Comparison of ENCODE assay signal across 18 cellular contexts in genomic region chr18:8732442-8733360, GRCh38. TPM values are rescaled to one million over a fixed set of nuclear protein-coding genes. Genes with fewer than 3 reads are reported as not detected.
DNase-seq lines count a peak whose midpoint lies in the region; ATAC-seq, FAIRE-seq and TF ChIP-seq lines count a peak whose summit lies in the region.
"Had no signal": no experiment of that assay in that cellular context is flagged by ENCODE, and none has a peak within 500 bp of the region (broad histone marks: within the 10 kb centered on the region; RNA-seq: fewer than 3 reads in every experiment).

No MANE protein-coding gene starts in this region.

- H3K4me1 ChIP-seq in K562 (replicated peaks in 1 of 2; ENCODE audit: control insufficient read depth in 2 of 2, insufficient read depth in 2 of 2, low read length in 2 of 2), result peaks cover 16 to 17% of the 10 kb centered on the region in 2 experiments; a peak in 4 of 5 replicates
- H3K4me1 ChIP-seq in iPS-20b (ENCODE audit: insufficient read depth, low read length), result peaks cover 12% of the 10 kb centered on the region
- no peaks in the 10 kb centered on the region for H3K4me1 ChIP-seq in naive thymus-derived CD4-positive, alpha-beta T cell (ENCODE audit: control insufficient read depth in 2 of 2, insufficient read depth in 2 of 2, low read length in 2 of 2)
- H3K4me1 ChIP-seq in right cardiac atrium (ENCODE audit: control insufficient read depth, insufficient read depth, low read length), result peaks cover 4% of the 10 kb centered on the region

- ATAC-seq in K562, result no peak
- ATAC-seq in naive thymus-derived CD4-positive, alpha-beta T cell, result no peak
- no peak for ATAC-seq in right cardiac atrium
- no peak for ATAC-seq in omental fat pad (ENCODE audit: low FRiP score)

- WGBS in K562 (ENCODE audit: insufficient coverage, low coverage, missing lambda C conversion rate), result 65% methylated on average over 22 of the region's 22 CpGs
- WGBS in right cardiac atrium, result 93% methylated on average over 22 of the region's 22 CpGs

- no peak for DNase-seq in activated naive CD4-positive, alpha-beta T cell treated with anti-CD3 and anti-CD28 coated beads, Interleukin-2, amount 10 ng/mL, durations not matched to agents 7 days and 5 days
- DNase-seq in activated naive CD4-positive, alpha-beta T cell (lab: John Stamatoyannopoulos, UW), result no peak
- DNase-seq in K562 (ENCODE audit: extremely low read depth in 1 of 4, low spot score in 3 of 4) (no peak), urothelium cell line (ENCODE audit: low spot score) (peak; percentile 21), right cardiac atrium (no peak), omental fat pad (ENCODE audit: low spot score) (no peak)
- DNase-seq in naive thymus-derived CD4-positive, alpha-beta T cell, result no peak
- DNase-seq: DMS153, Karpas-422, NCI-H187 treated with DMSO at 0.1 percent for 48 hours, NCI-H446 treated with DMSO at 0.1 percent for 48 hours, NCI-H774, Right ventricle myocardium superior had no signal

- H3K36me3 ChIP-seq in K562 (ENCODE audit: control insufficient read depth, insufficient read depth, low read length) (no peaks in the 10 kb centered on the region), iPS-20b (ENCODE audit: insufficient read depth, low read depth, low read length) (0 out of 2 replicates have a peak, but pooled peaks cover 18% of the 10 kb centered on the region)
- no peaks in the 10 kb centered on the region for H3K36me3 ChIP-seq in naive thymus-derived CD4-positive, alpha-beta T cell (ENCODE audit: control insufficient read depth in 2 of 3, insufficient read depth in 3 of 3, low read length in 3 of 3)

- BruUV-seq in K562 (replicated peaks; lab: Mats Ljungman, UMichigan), result no TSS peak

- POLR2A ChIA-PET in K562 (lab: Yijun Ruan, JAX), result no interaction called here
- POLR2A ChIA-PET in naive thymus-derived CD4-positive, alpha-beta T cell (lab: Charles Lee), result interaction anchor here (0.7 kb wide), 1 partner anchor 12 kb away, joined by 4 read pairs; no protein-coding TSS in a partner anchor

- H3K9me3 ChIP-seq in K562 (replicated peaks; ENCODE audit: control insufficient read depth, insufficient read depth, low read depth, low read length), result no peaks in the 10 kb centered on the region
- no peaks in the 10 kb centered on the region for H3K9me3 ChIP-seq in iPS-20b (ENCODE audit: insufficient read depth, low read depth, low read length)
- no peaks in the 10 kb centered on the region for H3K9me3 ChIP-seq in naive thymus-derived CD4-positive, alpha-beta T cell (ENCODE audit: control insufficient read depth in 2 of 3, low read length in 3 of 3)
- no peaks in the 10 kb centered on the region for H3K9me3 ChIP-seq in right cardiac atrium (ENCODE audit: control insufficient read depth, low read length)

- FAIRE-seq in K562 (lab: Jason Lieb, UNC) (no peak), urothelium cell line (lab: Jason Lieb, UNC) (peak; percentile 96)
- FAIRE-seq: GM18507, HTR-8/SVneo had no signal

- H3K27me3 Mint-ChIP-seq in activated naive CD4-positive, alpha-beta T cell treated with anti-CD3 and anti-CD28 coated beads, Interleukin-2, amount 10 ng/mL, durations not matched to agents 7 days and 5 days, result peaks cover 42% of the 10 kb centered on the region
- H3K27me3 Mint-ChIP-seq in naive thymus-derived CD4-positive, alpha-beta T cell, result peaks cover 0 to 36% (median 5%) of the 10 kb centered on the region in 5 donors

- no peaks in the 10 kb centered on the region for H4K20me1 ChIP-seq in K562 (replicated peaks; ENCODE audit: control insufficient read depth, insufficient read depth, low read length)

- H3K4me3 ChIP-seq in K562, result no peak overlapping the region
- H3K4me3 ChIP-seq in iPS-20b (ENCODE audit: low read length), result no peak overlapping the region
- no peak overlapping the region for H3K4me3 ChIP-seq in naive thymus-derived CD4-positive, alpha-beta T cell (ENCODE audit: low read length)
- H3K4me3 ChIP-seq in right cardiac atrium (ENCODE audit: low read length), result no peak overlapping the region
- H3K4me3 ChIP-seq: BLaER1 treated with 17β-estradiol and CSF1 and Interleukin-3, amounts not matched to agents 10 nM and 100 nM had no signal

- no peak overlapping the region for H3K4me3 Mint-ChIP-seq in activated naive CD4-positive, alpha-beta T cell treated with anti-CD3 and anti-CD28 coated beads, Interleukin-2, amount 10 ng/mL, durations not matched to agents 7 days and 5 days
- H3K4me3 Mint-ChIP-seq in naive thymus-derived CD4-positive, alpha-beta T cell, result no peak overlapping the region

- no peaks in the 10 kb centered on the region for H3K9me1 ChIP-seq in K562 (ENCODE audit: control insufficient read depth, insufficient read depth, low read length)

- H3K27ac ChIP-seq in K562 (ENCODE audit: extremely low read depth, low read depth, low read length) (no peak overlapping the region; the same call in 2 of the 3 replicates), iPS-20b (ENCODE audit: low read length) (peak overlapping the region; percentile 25), right cardiac atrium (ENCODE audit: low read length) (no peak overlapping the region)
- no peak overlapping the region for H3K27ac ChIP-seq in naive thymus-derived CD4-positive, alpha-beta T cell (ENCODE audit: low read depth, low read length)
- H3K27ac ChIP-seq: 22Rv1 had no signal

- intact Hi-C loops in K562 (cut with micrococcal nuclease), result no loop called here
- intact Hi-C loops in naive thymus-derived CD4-positive, alpha-beta T cell (cut with micrococcal nuclease), result no loop called here
- intact Hi-C loops in right cardiac atrium (cut with DNase I), result no loop called here

- TF ChIP-seq RAD21 in K562 (CRISPR knock-in tag; conservative IDR thresholded peaks at IDR 0.05 in 1 of 2, IDR thresholded peaks at IDR 0.05 in 1 of 2), result no peak

- TF ChIP-seq POLR2A in K562 (conservative IDR thresholded peaks at IDR 0.05), result no peak

- H3K9ac ChIP-seq in K562 (ENCODE audit: insufficient read depth in 1 of 2, low read depth in 2 of 2, low read length in 2 of 2) (0 out of 4 replicates have a peak overlapping the region, but pooled peaks of 1 of the 2 experiments have one; percentile 18), iPS-20b (ENCODE audit: low read depth, low read length) (no peak overlapping the region)
- H3K9ac ChIP-seq: BLaER1 treated with 17β-estradiol and CSF1 and Interleukin-3, amounts not matched to agents 10 nM and 100 nM had no signal

- in situ Hi-C loops in K562 (cut with MboI), result no loop called here

- no peak overlapping the region for H2AFZ ChIP-seq in K562 (ENCODE audit: low read depth, low read length)

- H3K4me1 Mint-ChIP-seq in activated naive CD4-positive, alpha-beta T cell treated with anti-CD3 and anti-CD28 coated beads, Interleukin-2, amount 10 ng/mL, durations not matched to agents 7 days and 5 days, result no peaks in the 10 kb centered on the region
- peaks cover 0 to 8% (median 0%) of the 10 kb centered on the region in 7 donors for H3K4me1 Mint-ChIP-seq in naive thymus-derived CD4-positive, alpha-beta T cell

- H3K4me2 ChIP-seq in K562 (ENCODE audit: insufficient read depth, low read length), result no peak overlapping the region

- no peaks in the 10 kb centered on the region for H3K79me2 ChIP-seq in K562 (ENCODE audit: control insufficient read depth, insufficient read depth, low read length)

- no peak for TF ChIP-seq CTCF in K562 (IDR thresholded peaks at IDR 0.05 in 2 of 3, conservative IDR thresholded peaks at IDR 0.05 in 1 of 3; ENCODE audit: insufficient read depth in 2 of 3, low read depth in 1 of 3, low read length in 3 of 3)
- no peak for TF ChIP-seq CTCF in omental fat pad (IDR thresholded peaks at IDR 0.05)

- H3K36me3 Mint-ChIP-seq in activated naive CD4-positive, alpha-beta T cell treated with anti-CD3 and anti-CD28 coated beads, Interleukin-2, amount 10 ng/mL, durations not matched to agents 7 days and 5 days, result no peaks in the 10 kb centered on the region
- H3K36me3 Mint-ChIP-seq in naive thymus-derived CD4-positive, alpha-beta T cell, result no peaks in the 10 kb centered on the region

- no peak for TF ChIP-seq EP300 in K562 (IDR thresholded peaks at IDR 0.05; ENCODE audit: low read length)

- H3K27ac Mint-ChIP-seq in activated naive CD4-positive, alpha-beta T cell treated with anti-CD3 and anti-CD28 coated beads, Interleukin-2, amount 10 ng/mL, durations not matched to agents 7 days and 5 days, result peak overlapping the region; percentile 37
- no peak overlapping the region for H3K27ac Mint-ChIP-seq in naive thymus-derived CD4-positive, alpha-beta T cell

- H3K27me3 ChIP-seq in K562 (ENCODE audit: control insufficient read depth in 2 of 2, insufficient read depth in 2 of 2, low read length in 2 of 2) (no peaks in the 10 kb centered on the region), iPS-20b (ENCODE audit: insufficient read depth, low read length) (no peaks in the 10 kb centered on the region), right cardiac atrium (ENCODE audit: control insufficient read depth, insufficient read depth) (no peaks in the 10 kb centered on the region)
- H3K27me3 ChIP-seq in naive thymus-derived CD4-positive, alpha-beta T cell (ENCODE audit: control insufficient read depth in 2 of 2, insufficient read depth in 2 of 2, low read length in 2 of 2), result no peaks in the 10 kb centered on the region
- H3K27me3 ChIP-seq: BLaER1 treated with 17β-estradiol and CSF1 and Interleukin-3, amounts not matched to agents 10 nM and 100 nM had no signal

- CTCF ChIA-PET in activated naive CD4-positive, alpha-beta T cell treated with anti-CD3 and anti-CD28 coated beads, Interleukin-2, amount 10 ng/mL, durations not matched to agents 7 days and 5 days (lab: Charles Lee), result no interaction called here
- CTCF ChIA-PET in K562 (lab: Yijun Ruan, JAX; ENCODE audit: low intra/inter-chr PET ratio), result no interaction called here
- CTCF ChIA-PET in naive thymus-derived CD4-positive, alpha-beta T cell (lab: Charles Lee), result no interaction called here

- H3K9me3 Mint-ChIP-seq in activated naive CD4-positive, alpha-beta T cell treated with anti-CD3 and anti-CD28 coated beads, Interleukin-2, amount 10 ng/mL, durations not matched to agents 7 days and 5 days, result no peaks in the 10 kb centered on the region
- peaks cover 0 to 1% (median 0%) of the 10 kb centered on the region in 11 donors for H3K9me3 Mint-ChIP-seq in naive thymus-derived CD4-positive, alpha-beta T cell

RNA-seq across cellular contexts. Expression of gene MTCL1, which starts 27.3 kb away (rescaled TPM):
- total RNA-seq in K562 (2011; cell fraction: chromatin; rRNA removed; ENCODE audit: low replicate concordance), result 26.9 and 56.2 TPM in 2 replicates
- total RNA-seq in K562 (2011; cell fraction: nucleolus; rRNA removed), result 10.2 and 11.4 TPM in 2 replicates
- total RNA-seq in K562 (2011; cell fraction: nucleoplasm; rRNA removed), result 21.6 and 32.3 TPM in 2 replicates
- total RNA-seq in K562 (2014; rRNA removed) (3.7 and 4.6 TPM in 2 replicates), K562 (2014; rRNA removed; fragmentation: Illumina TruSeq; extraction: Trizol) (6.8 and 7.4 TPM in 2 replicates), K562 (2015; rRNA removed; fragmentation: Illumina TruSeq; extraction: Trizol) (3.7 and 4.9 TPM in 2 replicates), K562 (2021) (5.4 and 5.9 TPM in 2 replicates), right cardiac atrium (1 to 10 TPM; 5.3 to 8.7 (median 6.9) TPM), omental fat pad (1 to 10 TPM; 1.6 to 3.5 (median 2.0) TPM)
- polyA plus RNA-seq in K562 (2011; rRNA removed) (6.5 and 16.6 TPM in 2 replicates), K562 (2014; fragmentation: Illumina TruSeq; extraction: Trizol) (4.5 and 5.0 TPM in 2 replicates), K562 (2014; fragmentation: Nextera tagmentation; extraction: Ambion mirVana) (under 1 TPM; 0.21 to 0.38 TPM), K562 (2014; rRNA removed) (3.0 and 5.5 TPM in 2 replicates), right cardiac atrium (6.1 TPM)
- polyA plus RNA-seq in K562 (2011; cell fraction: cytosol; rRNA removed), result 3.4 and 9.5 TPM in 2 replicates
- 20.4 and 52.0 TPM in 2 replicates for polyA plus RNA-seq in K562 (2011; cell fraction: nucleus; rRNA removed)
- 4.6 and 4.8 TPM in 2 replicates for polyA plus RNA-seq in K562 (2012)
- polyA minus RNA-seq in K562 (2011; rRNA and poly(A)+ RNA removed), result 21.5 and 39.2 TPM in 2 replicates
- polyA minus RNA-seq in K562 (2011; cell fraction: cytosol; rRNA and poly(A)+ RNA removed), result 3.7 and 16.8 TPM in 2 replicates
- 14.9 and 54.1 TPM in 2 replicates for polyA minus RNA-seq in K562 (2011; cell fraction: nucleus; rRNA and poly(A)+ RNA removed)
- under 1 TPM in 3 of 5 experiments, not detected in 2; 0.17 to 0.81 (median 0.61) TPM for total RNA-seq in naive thymus-derived CD4-positive, alpha-beta T cell
- not detected for polyA plus RNA-seq in naive thymus-derived CD4-positive, alpha-beta T cell
